ENCODE assay signal across 8 cellular contexts in genomic region chr19:982567-983170, GRCh38. TPM values are rescaled to one million over a fixed set of nuclear protein-coding genes. Genes with fewer than 3 reads are reported as not detected.
DNase-seq lines count a peak whose midpoint lies in the region; ATAC-seq, FAIRE-seq and TF ChIP-seq lines count a peak whose summit lies in the region.

No MANE protein-coding gene starts in this region.

- in situ Hi-C loops in KBM-7 (cut with MboI; ENCODE audit: low pct_unique_long_range_greater_than_20kb, low sequenced_read_pairs) (no loop called here), astrocyte of the cerebellum (cut with HindIII; ENCODE audit: low sequenced_read_pairs) (no loop called here)

- peak overlapping the region; percentile 28 for H3K4me3 ChIP-seq in astrocyte of the cerebellum (ENCODE audit: low read depth, low read length)
- H3K4me3 ChIP-seq in skeletal muscle tissue (ENCODE audit: low read length in 3 of 3) = peak overlapping the region; percentile 35 to 66 (median 62)

- no peaks in the 10 kb centered on the region for H3K9me3 ChIP-seq in skeletal muscle tissue (ENCODE audit: control insufficient read depth in 3 of 3, low read length in 3 of 3)

- ATAC-seq in HG02623 (IDR thresholded peaks at IDR 0.05; ENCODE audit: unreplicated experiment) = no peak

- peaks cover 6 to 14% (median 7%) of the 10 kb centered on the region in 3 donors for H3K36me3 ChIP-seq in skeletal muscle tissue (ENCODE audit: control insufficient read depth in 3 of 3, insufficient read depth in 3 of 3, low read length in 3 of 3)

- peak overlapping the region; percentile 40 to 71 (median 50) for H3K9ac ChIP-seq in skeletal muscle tissue (ENCODE audit: low read depth in 1 of 3, low read length in 3 of 3)

- peak; percentile 83 for FAIRE-seq in GM19239 (lab: Jason Lieb, UNC)

- DNase-seq in AML-193 (lab: John Stamatoyannopoulos, UW) (peak; percentile 40 to 44), GM19239 (ENCODE audit: insufficient read length, low spot score) (peak; percentile 97), KBM-7 (peak; percentile 82), T-helper 2 cell (peak; percentile 56 to 70 (median 64)), astrocyte of the cerebellum (ENCODE audit: low read depth) (no peak), hypothalamus (lab: John Stamatoyannopoulos, UW) (peak in 48 of 51 donors; percentile 18 to 86 (median 54))

- peaks cover 14 to 23% (median 22%) of the 10 kb centered on the region in 3 donors for H3K4me1 ChIP-seq in skeletal muscle tissue (ENCODE audit: control insufficient read depth in 3 of 3, insufficient read depth in 3 of 3, low read length in 3 of 3)

- H3K27me3 ChIP-seq in skeletal muscle tissue (ENCODE audit: control insufficient read depth in 3 of 3, insufficient read depth in 3 of 3, low read length in 3 of 3) = peaks cover 0 to 6% (median 5%) of the 10 kb centered on the region in 3 donors

- TF ChIP-seq CTCF in astrocyte of the cerebellum (IDR thresholded peaks at IDR 0.05; ENCODE audit: low read depth, low read length, missing control alignments) = peak; percentile 56

- no peak overlapping the region for H3K27ac ChIP-seq in skeletal muscle tissue (ENCODE audit: low read depth, low read length)

RNA-seq across cellular contexts. Expression of gene WDR18, which starts 1.5 kb away (rescaled TPM):
- 35.5 TPM for total RNA-seq in skeletal muscle tissue

RNA-seq across cellular contexts. Expression of gene GRIN3B, which starts 17.6 kb away (rescaled TPM):
- not detected for total RNA-seq in skeletal muscle tissue

RNA-seq across cellular contexts. Expression of gene TMEM259, which starts 38.3 kb away (rescaled TPM):
- 25.6 TPM for total RNA-seq in skeletal muscle tissue

RNA-seq across cellular contexts. Expression of gene RNU6-2, which starts 38.7 kb away (rescaled TPM):
- not detected for total RNA-seq in skeletal muscle tissue

RNA-seq across cellular contexts. Expression of gene CNN2, which starts 43.7 kb away (rescaled TPM):
- 40.2 TPM for total RNA-seq in skeletal muscle tissue
